Comparison of ENCODE assay signal across 8 cellular contexts in genomic region chr19:39846176-39846677, GRCh38. TPM values are rescaled to one million over a fixed set of nuclear protein-coding genes. Genes with fewer than 3 reads are reported as not detected.
DNase-seq lines count a peak whose midpoint lies in the region; ATAC-seq and TF ChIP-seq lines count a peak whose summit lies in the region.

FBL (minus strand) TSS chr19:39846379; CDS start chr19:39846300, 79 bp downstream.

- H3K36me3 ChIP-seq in SK-N-MC (ENCODE audit: insufficient read depth, low read length) (peaks cover under 1% of the 10 kb centered on the region; the same call in 1 of the 2 replicates), gastroesophageal sphincter (no peaks in the 10 kb centered on the region), suprapubic skin (no peaks in the 10 kb centered on the region)

- H3K9ac ChIP-seq in SK-N-MC (ENCODE audit: insufficient read length), result peak within 1 kb of the TSS; percentile 99

- H3K36me3 Mint-ChIP-seq in activated naive CD4-positive, alpha-beta T cell treated with anti-CD3 and anti-CD28 coated beads, Interleukin-2, amount 10 ng/mL, durations not matched to agents 7 days and 5 days, result peaks cover 12% of the 10 kb centered on the region

- no peaks in the 10 kb centered on the region for H3K9me3 Mint-ChIP-seq in activated naive CD4-positive, alpha-beta T cell treated with anti-CD3 and anti-CD28 coated beads, Interleukin-2, amount 10 ng/mL, durations not matched to agents 7 days and 5 days

- CTCF ChIA-PET in activated naive CD4-positive, alpha-beta T cell treated with anti-CD3 and anti-CD28 coated beads, Interleukin-2, amount 10 ng/mL, durations not matched to agents 7 days and 5 days (lab: Charles Lee), result interaction anchor here (1.2 to 7.1 kb wide), 5 partner anchors 9 to 172 kb away, joined by 3 to 80 read pairs (median 38); partner anchors contain the start of gene PSMC4

- peak within 1 kb of the TSS; percentile 96 for H3K27ac Mint-ChIP-seq in activated naive CD4-positive, alpha-beta T cell treated with anti-CD3 and anti-CD28 coated beads, Interleukin-2, amount 10 ng/mL, durations not matched to agents 7 days and 5 days

- ATAC-seq in gastroesophageal sphincter, result peak; percentile 96

- DNase-seq in GM03348 (ENCODE audit: low spot score) (peak; percentile 99), HFF-Myc (ENCODE audit: extremely low read depth, low read depth) (peak; percentile 69), NAMALWA (ENCODE audit: low spot score) (peak; percentile 96), SK-N-MC (ENCODE audit: low read depth, low spot score) (peak; percentile 24), nucleus accumbens (lab: John Stamatoyannopoulos, UW) (peak in 55 of 56 donors; percentile 53 to 97 (median 91)), suprapubic skin (ENCODE audit: low spot score in 2 of 2) (peak; percentile 97 to 98)
- peak; percentile 98 for DNase-seq in activated naive CD4-positive, alpha-beta T cell treated with anti-CD3 and anti-CD28 coated beads, Interleukin-2, amount 10 ng/mL, durations not matched to agents 7 days and 5 days

- H3K27me3 Mint-ChIP-seq in activated naive CD4-positive, alpha-beta T cell treated with anti-CD3 and anti-CD28 coated beads, Interleukin-2, amount 10 ng/mL, durations not matched to agents 7 days and 5 days, result no peaks in the 10 kb centered on the region

- H3K27me3 ChIP-seq in gastroesophageal sphincter (no peaks in the 10 kb centered on the region), suprapubic skin (no peaks in the 10 kb centered on the region)

- peaks cover 49% of the 10 kb centered on the region for H3K4me1 Mint-ChIP-seq in activated naive CD4-positive, alpha-beta T cell treated with anti-CD3 and anti-CD28 coated beads, Interleukin-2, amount 10 ng/mL, durations not matched to agents 7 days and 5 days

- H3K27ac ChIP-seq in SK-N-MC, result peak within 1 kb of the TSS; percentile 89
- peak within 1 kb of the TSS; percentile 69 to 93 (median 88) for H3K27ac ChIP-seq in gastroesophageal sphincter
- H3K27ac ChIP-seq in suprapubic skin, result peak within 1 kb of the TSS; percentile 77

- H3K4me3 ChIP-seq in HFF-Myc (replicated peaks; ENCODE audit: low read depth, low read length) (peak within 1 kb of the TSS; percentile 91), SK-N-MC (peak within 1 kb of the TSS; percentile 100), gastroesophageal sphincter (peak within 1 kb of the TSS; percentile 74 to 77), suprapubic skin (peak within 1 kb of the TSS; percentile 63)

- whole genome bisulfite sequencing in gastroesophageal sphincter (ENCODE audit: low coverage in 1 of 2), 2 donors, result 0% methylated on average over 9 of the region's 47 CpGs; no CpG with 5 or more reads in 1 of the 2 donors
- WGBS in suprapubic skin, result 1% methylated on average over 28 of the region's 47 CpGs

- H3K4me3 Mint-ChIP-seq in activated naive CD4-positive, alpha-beta T cell treated with anti-CD3 and anti-CD28 coated beads, Interleukin-2, amount 10 ng/mL, durations not matched to agents 7 days and 5 days, result peak within 1 kb of the TSS; percentile 92

- TF ChIP-seq POLR2A in gastroesophageal sphincter (IDR thresholded peaks at IDR 0.05) (peak in 1 of 2 donors; percentile 55), suprapubic skin (IDR thresholded peaks at IDR 0.05) (peak in 1 of 2 donors; percentile 27)

- TF ChIP-seq EP300 in gastroesophageal sphincter (IDR thresholded peaks at IDR 0.05), result no peak
- TF ChIP-seq EP300 in suprapubic skin (IDR thresholded peaks at IDR 0.05), result no peak

- H3K4me1 ChIP-seq in gastroesophageal sphincter, result peaks cover 0 to 60% (median 25%) of the 10 kb centered on the region in 3 donors
- H3K4me1 ChIP-seq in suprapubic skin, result peaks cover 52% of the 10 kb centered on the region

- no peak for TF ChIP-seq CTCF in HFF-Myc (IDR thresholded peaks at IDR 0.05; ENCODE audit: low read depth, low read length, missing control alignments)
- TF ChIP-seq CTCF in gastroesophageal sphincter (IDR thresholded peaks at IDR 0.05), result no peak
- no peak for TF ChIP-seq CTCF in suprapubic skin (IDR thresholded peaks at IDR 0.05)

- H3K9me3 ChIP-seq in SK-N-MC (ENCODE audit: low read depth, low read length) (no peaks in the 10 kb centered on the region), gastroesophageal sphincter (no peaks in the 10 kb centered on the region), suprapubic skin (no peaks in the 10 kb centered on the region)

RNA-seq across cellular contexts. Expression of gene FBL, which starts in this region (rescaled TPM):
- total RNA-seq in gastroesophageal sphincter (100 to 1,000 TPM in 1 of 4 donors, 10 to 100 TPM in 3; 72.5 to 105 (median 89.1) TPM), suprapubic skin (100 to 1,000 TPM; 193 to 333 (median 273) TPM)

Comparison
In these comparisons a context has a peak if more than half of its experiments do, and no peak if none do; other contexts are left out.
1. Peak in every context shown above with its lines: DNase-seq, ATAC-seq, H3K4me3 ChIP-seq and H3K27ac ChIP-seq.
2. DNase-seq: peak in every context shown above with its lines; median percentile 99 in GM03348; 98 in activated naive CD4-positive, alpha-beta T cell treated with anti-CD3 and anti-CD28 coated beads, Interleukin-2, amount 10 ng/mL, durations not matched to agents 7 days and 5 days; 98 in suprapubic skin; 96 in NAMALWA; 91 in nucleus accumbens; 69 in HFF-Myc; 24 in SK-N-MC.